ENCODE assay signal across 27 cellular contexts in the genomic region with DNA sequence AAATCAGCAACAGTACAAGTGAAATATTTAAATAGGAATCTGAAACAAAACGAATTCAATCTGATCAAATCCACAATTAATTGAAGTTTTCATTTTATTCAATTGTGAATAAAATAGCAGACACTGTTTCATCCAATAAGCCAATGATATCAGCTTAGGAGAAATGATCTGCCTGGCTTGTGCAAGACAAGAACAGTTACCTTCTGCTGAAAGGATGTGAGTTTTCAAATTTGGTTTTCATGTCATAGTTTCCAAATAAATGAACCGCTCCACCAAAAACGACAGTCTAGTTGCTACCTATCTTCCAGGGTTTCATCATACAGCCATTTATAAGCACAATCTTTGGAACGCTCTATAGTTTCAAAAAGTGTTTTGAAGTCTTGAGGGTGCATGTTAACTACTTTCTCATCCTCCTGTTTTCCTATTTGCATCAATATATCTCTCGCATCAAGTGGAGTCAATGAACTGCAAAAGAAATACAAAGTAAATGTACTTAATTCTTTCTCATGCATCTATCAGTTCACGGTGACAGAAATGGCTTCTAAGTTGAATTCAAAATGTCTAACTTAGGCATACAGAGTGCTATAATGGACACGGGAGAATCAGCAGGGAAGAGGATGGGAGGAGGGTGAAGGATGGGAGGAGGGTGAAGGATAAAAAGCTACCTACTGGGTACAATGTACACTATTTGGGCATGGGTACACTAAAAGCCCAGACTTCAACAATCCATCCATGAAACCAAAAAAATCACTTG.
"Had no signal": no experiment of that assay in that cellular context is flagged by ENCODE, and none has a peak within 500 bp of the region (broad histone marks: within the 10 kb centered on the region; RNA-seq: fewer than 3 reads in every experiment).

No MANE protein-coding gene starts in this region.

- H3K4me3 Mint-ChIP-seq: immature natural killer cell, mesothelial cell of epicardium, naive B cell had no signal

- H3K4me3 ChIP-seq: coronary artery, dorsolateral prefrontal cortex, esophagus muscularis mucosa, gastroesophageal sphincter, heart left ventricle, hepatocyte, left lung, lower lobe of right lung, mucosa of descending colon had no signal

- H3K79me2 ChIP-seq: hepatocyte had no signal

- FAIRE-seq: colon, frontal cortex, kidney had no signal

- H3K4me1 Mint-ChIP-seq: immature natural killer cell, mesothelial cell of epicardium, naive B cell had no signal

- DNase-seq: dermis blood vessel endothelial cell; dorsolateral prefrontal cortex; effector CD4-positive, alpha-beta T cell; effector memory CD4-positive, alpha-beta T cell; erythroblast; foreskin keratinocyte; heart left ventricle; hypothalamus; immature natural killer cell; islet precursor cell; kidney; kidney glomerular epithelial cell; left cardiac atrium; left lung; left ventricle myocardium superior; lower lobe of right lung; mesenchymal stem cell; mucosa of descending colon; naive B cell had no signal

- H3K9me3 ChIP-seq: esophagus muscularis mucosa, gastroesophageal sphincter, heart left ventricle, left lung, lower lobe of right lung, mucosa of descending colon had no signal

- H3K4me2 ChIP-seq: hepatocyte had no signal

- H3K9me3 Mint-ChIP-seq: immature natural killer cell, mesothelial cell of epicardium, naive B cell had no signal

- H3K27me3 Mint-ChIP-seq: naive B cell had no signal

- H3K4me1 ChIP-seq: esophagus muscularis mucosa, foreskin keratinocyte, gastroesophageal sphincter, heart left ventricle, left lung, lower lobe of right lung had no signal

- H3K27me3 ChIP-seq: dorsolateral prefrontal cortex, esophagus muscularis mucosa, foreskin keratinocyte, gastroesophageal sphincter, heart left ventricle, hepatocyte, left lung had no signal

- H3K27ac Mint-ChIP-seq: mesothelial cell of epicardium had no signal

- ATAC-seq: foreskin keratinocyte, gastroesophageal sphincter, heart left ventricle, left cardiac atrium, left lung, left ventricle myocardium superior, lower lobe of right lung, mucosa of descending colon had no signal

- H2AFZ ChIP-seq: hepatocyte had no signal

- H3K27ac ChIP-seq: coronary artery, dorsolateral prefrontal cortex, epithelial cell of prostate, esophagus muscularis mucosa, foreskin keratinocyte, gastroesophageal sphincter, heart left ventricle, hepatocyte, left lung, lower lobe of right lung had no signal
